In genomic region chr1:201985355-201985754, GRCh38 we compare ENCODE assay signal across 16 cellular contexts. TPM values are rescaled to one million over a fixed set of nuclear protein-coding genes. Genes with fewer than 3 reads are reported as not detected.
DNase-seq lines count a peak whose midpoint lies in the region; ATAC-seq and TF ChIP-seq lines count a peak whose summit lies in the region.
"Had no signal": no experiment of that assay in that cellular context is flagged by ENCODE, and none has a peak within 500 bp of the region (broad histone marks: within the 10 kb centered on the region; RNA-seq: fewer than 3 reads in every experiment).

No MANE protein-coding gene starts in this region.

- H3K4me3 Mint-ChIP-seq in brain (peak overlapping the region in 4 of 5 experiments; percentile 35 to 69 (median 54)), neural crest cell (peak overlapping the region; percentile 80), chondrocyte (ENCODE audit: unreplicated experiment) (no peak overlapping the region)
- H3K4me3 Mint-ChIP-seq: CD14-positive monocyte had no signal

- TF ChIP-seq CTCF in HEK293 (tag by site-specific recombination; IDR thresholded peaks at IDR 0.05) (no peak), brain (conservative IDR thresholded peaks at IDR 0.05) (no peak), neural crest cell (conservative IDR thresholded peaks at IDR 0.05) (no peak), BE2C (IDR thresholded peaks at IDR 0.05; ENCODE audit: low read depth, low read length) (no peak), chondrocyte (IDR thresholded peaks at IDR 0.05) (no peak)

- no peak overlapping the region for H3K27ac ChIP-seq in HEK293 (ENCODE audit: extremely low read depth, low read depth, low read length)

- H3K9me3 Mint-ChIP-seq in brain: no peaks in the 10 kb centered on the region
- no peaks in the 10 kb centered on the region for H3K9me3 Mint-ChIP-seq in neural crest cell
- H3K9me3 Mint-ChIP-seq in chondrocyte (ENCODE audit: low read depth): no peaks in the 10 kb centered on the region
- H3K9me3 Mint-ChIP-seq: CD14-positive monocyte had no signal

- peaks cover 9 to 20% of the 10 kb centered on the region in 2 experiments; a peak in 2 of 3 replicates for H3K36me3 ChIP-seq in HEK293 (ENCODE audit: control insufficient read depth in 2 of 2, insufficient read depth in 1 of 2, low read length in 2 of 2)
- H3K36me3 ChIP-seq in BE2C: peaks cover 14% of the 10 kb centered on the region

- H3K27ac Mint-ChIP-seq in brain: peak overlapping the region in 3 of 5 experiments; percentile 43 to 79 (median 67)
- no peak overlapping the region for H3K27ac Mint-ChIP-seq in neural crest cell (ENCODE audit: unreplicated experiment)
- no peak overlapping the region for H3K27ac Mint-ChIP-seq in chondrocyte (ENCODE audit: unreplicated experiment)

- H3K9me3 ChIP-seq in HEK293 (ENCODE audit: control insufficient read depth, insufficient read depth, low read depth, low read length) (no peaks in the 10 kb centered on the region), BE2C (no peaks in the 10 kb centered on the region)

- no peak overlapping the region for H3K4me3 ChIP-seq in HEK293 (ENCODE audit: low read depth, low read length)
- H3K4me3 ChIP-seq in BE2C (ENCODE audit: low read depth, low read length): no peak overlapping the region
- H3K4me3 ChIP-seq: K562 had no signal

- no peaks in the 10 kb centered on the region for H3K27me3 ChIP-seq in BE2C

- H3K4me1 ChIP-seq in HEK293 (ENCODE audit: control insufficient read depth, insufficient read depth, low read length) (no peaks in the 10 kb centered on the region), BE2C (no peaks in the 10 kb centered on the region; the same call in 1 of the 2 replicates)

- ATAC-seq in GM19455 (IDR thresholded peaks at IDR 0.05; ENCODE audit: unreplicated experiment): no peak
- ATAC-seq in GM18517 (IDR thresholded peaks at IDR 0.05; ENCODE audit: unreplicated experiment): no peak
- ATAC-seq: K562, PC-3 had no signal

- POLR2A ChIA-PET in HEK293 (lab: Yijun Ruan, JAX): interaction anchor here (1.0 kb wide), 1 partner anchor 14 kb away, joined by 3 read pairs; no protein-coding TSS in a partner anchor

- peaks cover 30% of the 10 kb centered on the region for H3K36me3 Mint-ChIP-seq in brain
- H3K36me3 Mint-ChIP-seq in neural crest cell (ENCODE audit: low read depth): peaks cover 3% of the 10 kb centered on the region
- peaks cover 6% of the 10 kb centered on the region for H3K36me3 Mint-ChIP-seq in chondrocyte (ENCODE audit: low read depth)

- DNase-seq in neural crest cell (ENCODE audit: low read depth, low spot score): no peak
- no peak for DNase-seq in BE2C
- DNase-seq in chondrocyte (ENCODE audit: low spot score): no peak
- DNase-seq: ACHN, DMS153, GOT3, NCI-H187, NCI-H526, PC-3, RPMI8226 had no signal

- peaks cover 47% of the 10 kb centered on the region for H3K4me1 Mint-ChIP-seq in brain
- peaks cover 27% of the 10 kb centered on the region for H3K4me1 Mint-ChIP-seq in neural crest cell
- peaks cover 30% of the 10 kb centered on the region for H3K4me1 Mint-ChIP-seq in chondrocyte (ENCODE audit: low read depth)

- CTCF ChIA-PET in HEK293 (lab: Yijun Ruan, JAX): interaction anchor here (0.7 to 3.3 kb wide), 4 partner anchors 14 to 297 kb away, joined by 4 to 14 read pairs (median 4); no protein-coding TSS in a partner anchor

- peaks cover 4% of the 10 kb centered on the region for H3K27me3 Mint-ChIP-seq in brain
- H3K27me3 Mint-ChIP-seq in neural crest cell (ENCODE audit: low read depth): no peaks in the 10 kb centered on the region
- H3K27me3 Mint-ChIP-seq in chondrocyte (ENCODE audit: low read depth): no peaks in the 10 kb centered on the region

TF ChIP-seq in HEK293, 187 proteins besides CTCF, POLR2A, EP300 and RAD21:
- TF ChIP-seq ZNF701 (tag by site-specific recombination; IDR thresholded peaks at IDR 0.05) (no peak), ZNF19 (tag by site-specific recombination; IDR thresholded peaks at IDR 0.05; ENCODE audit: low read depth) (no peak), ZNF664 (tag by site-specific recombination; IDR thresholded peaks at IDR 0.05) (peak; percentile 94), ZNF621 (tag by site-specific recombination; IDR thresholded peaks at IDR 0.05) (no peak)

RNA-seq across cellular contexts. Expression of gene RNPEP, which starts 2.9 kb away (rescaled TPM):
- 96.5 TPM for polyA plus RNA-seq in brain (ENCODE audit: insufficient read depth, low read depth, low replicate concordance)
- total RNA-seq in neural crest cell: 47.7 and 50.8 TPM in 2 replicates
- polyA plus RNA-seq in BE2C (2012; ENCODE audit: insufficient read depth, insufficient read length, low read depth): 49.1 TPM
- total RNA-seq in chondrocyte: 42.1 to 50.6 TPM (median 42.1 TPM) in 3 replicates

RNA-seq across cellular contexts. Expression of gene ELF3, which starts 25.0 kb away (rescaled TPM):
- 2.6 TPM for polyA plus RNA-seq in brain (ENCODE audit: insufficient read depth, low read depth, low replicate concordance)
- 0.19 and 0.55 TPM in 2 replicates for total RNA-seq in neural crest cell
- not detected for polyA plus RNA-seq in BE2C (2012; ENCODE audit: insufficient read depth, insufficient read length, low read depth)
- 0.10 to 0.40 TPM (median 0.36 TPM) in 3 replicates for total RNA-seq in chondrocyte
- polyA plus RNA-seq: CD14-positive monocyte had no signal

RNA-seq across cellular contexts. Expression of gene TIMM17A, which starts 30.1 kb away (rescaled TPM):
- 37.9 TPM for polyA plus RNA-seq in brain (ENCODE audit: insufficient read depth, low read depth, low replicate concordance)
- total RNA-seq in neural crest cell: 59.6 and 63.9 TPM in 2 replicates
- 172 TPM for polyA plus RNA-seq in BE2C (2012; ENCODE audit: insufficient read depth, insufficient read length, low read depth)
- 62.5 to 69.6 TPM (median 68.5 TPM) in 3 replicates for total RNA-seq in chondrocyte

RNA-seq across cellular contexts. Expression of gene LMOD1, which starts 39.0 kb away (rescaled TPM):
- polyA plus RNA-seq in brain (ENCODE audit: insufficient read depth, low read depth, low replicate concordance): 4.2 TPM
- 0.19 and 0.39 TPM in 2 replicates for total RNA-seq in neural crest cell
- 0.40 TPM for polyA plus RNA-seq in BE2C (2012; ENCODE audit: insufficient read depth, insufficient read length, low read depth)
- total RNA-seq in chondrocyte: 17.7 to 83.6 TPM (median 80.5 TPM) in 3 replicates
- polyA plus RNA-seq: CD14-positive monocyte had no signal

Comparison
In these comparisons a context has a peak if more than half of its experiments do, and no peak if none do; other contexts are left out.
1. H3K27ac Mint-ChIP-seq: peak in brain (3 of 5); none in neural crest cell (single experiment) and chondrocyte (single experiment).